15 cellular contexts compared by ENCODE assay signal in genomic region chr20:50101900-50102299, GRCh38. TPM values are rescaled to one million over a fixed set of nuclear protein-coding genes. Genes with fewer than 3 reads are reported as not detected.
DNase-seq lines count a peak whose midpoint lies in the region; ATAC-seq and TF ChIP-seq lines count a peak whose summit lies in the region.
"Had no signal": no experiment of that assay in that cellular context is flagged by ENCODE, and none has a peak within 500 bp of the region (broad histone marks: within the 10 kb centered on the region; RNA-seq: fewer than 3 reads in every experiment).

No MANE protein-coding gene starts in this region.

- H3K27me3 ChIP-seq in esophagus muscularis mucosa (no peaks in the 10 kb centered on the region), gastrocnemius medialis (no peaks in the 10 kb centered on the region), left lung (no peaks in the 10 kb centered on the region), vagina (no peaks in the 10 kb centered on the region)
- H3K27me3 ChIP-seq: adrenal gland, MG63, upper lobe of left lung had no signal

- H3K9me3 ChIP-seq in esophagus muscularis mucosa (no peaks in the 10 kb centered on the region), gastrocnemius medialis (no peaks in the 10 kb centered on the region), left lung (no peaks in the 10 kb centered on the region), vagina (no peaks in the 10 kb centered on the region)
- H3K9me3 ChIP-seq: adrenal gland, MG63, upper lobe of left lung had no signal

- no peak for DNase-seq in activated naive CD4-positive, alpha-beta T cell treated with anti-CD3 and anti-CD28 coated beads, Interleukin-2, amount 50 U/mL, for 16 hours
- DNase-seq in NCI-H526 treated with DMSO at 0.1 percent for 48 hours (lab: John Stamatoyannopoulos, UW): peak; percentile 89
- DNase-seq in esophagus muscularis mucosa (ENCODE audit: extremely low spot score): no peak
- DNase-seq in gastrocnemius medialis: no peak
- no peak for DNase-seq in left lung
- DNase-seq in vagina (ENCODE audit: extremely low spot score in 2 of 2): no peak
- DNase-seq in KBM-7: no peak
- DNase-seq: activated T-cell treated with anti-CD3 and anti-CD28 coated beads, Interleukin-2, amount 50 U/mL, for 4 hours; H7; MG63; NCI-H1930; NCI-H69 had no signal

- H3K27ac ChIP-seq in esophagus muscularis mucosa (replicated peaks in 1 of 4) (peak overlapping the region; percentile 41 to 100 (median 72)), gastrocnemius medialis (peak overlapping the region; percentile 59 to 99 (median 84)), left lung (no peak overlapping the region), vagina (no peak overlapping the region)
- H3K27ac ChIP-seq: adrenal gland had no signal

- intact Hi-C loops in esophagus muscularis mucosa (cut with DNase I): no loop called here
- intact Hi-C loops in gastrocnemius medialis (cut with DNase I; ENCODE audit: low total_unique reads): no loop called here
- intact Hi-C loops in left lung (cut with DNase I): no loop called here
- intact Hi-C loops in vagina (cut with DNase I): no loop called here

- ATAC-seq in gastrocnemius medialis (peak in 1 of 2 donors; percentile 4), left lung (no peak)
- ATAC-seq: activated T-cell treated with anti-CD3 and anti-CD28 coated beads, Interleukin-2, amount 50 U/mL, for 4 hours had no signal

- peak overlapping the region; percentile 19 for H3K4me3 Mint-ChIP-seq in activated naive CD4-positive, alpha-beta T cell treated with anti-CD3 and anti-CD28 coated beads, Interleukin-2, amount 50 U/mL, for 24 hours
- H3K4me3 Mint-ChIP-seq: activated T-cell treated with anti-CD3 and anti-CD28 coated beads, Interleukin-2, amount 50 U/mL, for 4 hours had no signal

- WGBS in esophagus muscularis mucosa: 72% methylated on average over 4 of the region's 4 CpGs

- peak overlapping the region; percentile 51 for H3K27ac Mint-ChIP-seq in activated naive CD4-positive, alpha-beta T cell treated with anti-CD3 and anti-CD28 coated beads, Interleukin-2, amount 50 U/mL, for 24 hours

- peaks cover 4% of the 10 kb centered on the region for H3K36me3 Mint-ChIP-seq in activated naive CD4-positive, alpha-beta T cell treated with anti-CD3 and anti-CD28 coated beads, Interleukin-2, amount 50 U/mL, for 24 hours

- TF ChIP-seq POLR2A in esophagus muscularis mucosa (IDR thresholded peaks at IDR 0.05; ENCODE audit: low read depth): no peak
- no peak for TF ChIP-seq POLR2A in gastrocnemius medialis (IDR thresholded peaks at IDR 0.05)
- TF ChIP-seq POLR2A in vagina (IDR thresholded peaks at IDR 0.05): no peak

- H3K9me3 Mint-ChIP-seq in activated naive CD4-positive, alpha-beta T cell treated with anti-CD3 and anti-CD28 coated beads, Interleukin-2, amount 50 U/mL, for 24 hours: no peaks in the 10 kb centered on the region
- H3K9me3 Mint-ChIP-seq: activated T-cell treated with anti-CD3 and anti-CD28 coated beads, Interleukin-2, amount 50 U/mL, for 4 hours had no signal

- no peak for TF ChIP-seq EP300 in esophagus muscularis mucosa (IDR thresholded peaks at IDR 0.05)

- in situ Hi-C loops in gastrocnemius medialis (cut with MboI; ENCODE audit: low sequenced_read_pairs in 4 of 4) (no loop called here), KBM-7 (cut with MboI; ENCODE audit: low pct_unique_long_range_greater_than_20kb, low sequenced_read_pairs) (no loop called here)

- H3K4me1 ChIP-seq in esophagus muscularis mucosa (peaks cover 57 to 99% (median 96%) of the 10 kb centered on the region in 4 donors), gastrocnemius medialis (peaks cover 75 to 77% of the 10 kb centered on the region in 2 donors), left lung (peaks cover 16 to 66% of the 10 kb centered on the region in 2 donors), vagina (peaks cover 65% of the 10 kb centered on the region)

- H3K27me3 Mint-ChIP-seq in activated naive CD4-positive, alpha-beta T cell treated with anti-CD3 and anti-CD28 coated beads, Interleukin-2, amount 50 U/mL, for 24 hours: no peaks in the 10 kb centered on the region

- H3K36me3 ChIP-seq in esophagus muscularis mucosa (no peaks in the 10 kb centered on the region), gastrocnemius medialis (no peaks in the 10 kb centered on the region), left lung (no peaks in the 10 kb centered on the region), vagina (no peaks in the 10 kb centered on the region)
- H3K36me3 ChIP-seq: adrenal gland had no signal

- H3K4me3 ChIP-seq in esophagus muscularis mucosa (no peak overlapping the region), gastrocnemius medialis (no peak overlapping the region), left lung (no peak overlapping the region), vagina (no peak overlapping the region)
- H3K4me3 ChIP-seq: adrenal gland, MG63, upper lobe of left lung had no signal

- TF ChIP-seq CTCF in esophagus muscularis mucosa (IDR thresholded peaks at IDR 0.05): no peak
- TF ChIP-seq CTCF in gastrocnemius medialis (IDR thresholded peaks at IDR 0.05 in 4 of 5, conservative IDR thresholded peaks at IDR 0.05 in 1 of 5): no peak
- TF ChIP-seq CTCF in left lung (IDR thresholded peaks at IDR 0.05): no peak
- no peak for TF ChIP-seq CTCF in vagina (IDR thresholded peaks at IDR 0.05)

- peaks cover 66% of the 10 kb centered on the region for H3K4me1 Mint-ChIP-seq in activated naive CD4-positive, alpha-beta T cell treated with anti-CD3 and anti-CD28 coated beads, Interleukin-2, amount 50 U/mL, for 24 hours

RNA-seq across cellular contexts. Expression of gene UBE2V1, which starts 11.1 kb away (rescaled TPM):
- total RNA-seq in esophagus muscularis mucosa: 100 to 1,000 TPM in 1 of 4 donors, 10 to 100 TPM in 3; 66.8 to 104 (median 78.3) TPM
- 10 to 100 TPM; 37.6 to 58.5 (median 46.9) TPM for total RNA-seq in gastrocnemius medialis
- total RNA-seq in left lung: 10 to 100 TPM; 72.6 to 74.6 TPM
- 74.2 TPM for total RNA-seq in vagina

RNA-seq across cellular contexts. Expression of gene PEDS1, which starts 51.6 kb away (rescaled TPM):
- total RNA-seq in esophagus muscularis mucosa (10 to 100 TPM; 22.2 to 50.3 (median 30.7) TPM), gastrocnemius medialis (10 to 100 TPM; 33.2 to 77.9 (median 38.2) TPM), left lung (10 to 100 TPM; 37.9 to 39.9 TPM), vagina (25.5 TPM)

Comparison
In these comparisons a context has a peak if more than half of its experiments do, and no peak if none do; other contexts are left out.
1. H3K27ac ChIP-seq: peak in esophagus muscularis mucosa (4 of 4) and gastrocnemius medialis (4 of 4); none in left lung (0 of 2) and vagina (single experiment).